In genomic region chr11:17643506-17644405, GRCh38 we compare ENCODE assay signal across 13 cellular contexts.
"Had no signal": no experiment of that assay in that cellular context is flagged by ENCODE, and none has a peak within 500 bp of the region (broad histone marks: within the 10 kb centered on the region; RNA-seq: fewer than 3 reads in every experiment).

No MANE protein-coding gene starts in this region.

- H3K27ac ChIP-seq: tibial nerve, vagina had no signal

- H3K27ac Mint-ChIP-seq: activated CD4-positive, alpha-beta memory T cell treated with anti-CD3 and anti-CD28 coated beads for 36 hours; activated naive CD8-positive, alpha-beta T cell; dendritic cell treated with granulocyte-macrophage colony-stimulating factor and Interleukin-4, amounts not matched to agents 40 ng/mL and 50 ng/mL, for 4 days; natural killer cell had no signal

- H3K4me1 ChIP-seq: tibial nerve, vagina had no signal

- H3K9me3 Mint-ChIP-seq: dendritic cell treated with granulocyte-macrophage colony-stimulating factor and Interleukin-4, amounts not matched to agents 40 ng/mL and 50 ng/mL, for 4 days; natural killer cell had no signal

- H3K4me3 ChIP-seq: tibial nerve, vagina had no signal

- H3K4me3 Mint-ChIP-seq: activated CD4-positive, alpha-beta memory T cell treated with anti-CD3 and anti-CD28 coated beads for 36 hours; activated naive CD8-positive, alpha-beta T cell; dendritic cell treated with granulocyte-macrophage colony-stimulating factor and Interleukin-4, amounts not matched to agents 40 ng/mL and 50 ng/mL, for 4 days; natural killer cell had no signal

- H3K27me3 ChIP-seq: tibial nerve, vagina had no signal

- H3K36me3 Mint-ChIP-seq: activated CD4-positive, alpha-beta memory T cell treated with anti-CD3 and anti-CD28 coated beads for 36 hours; activated naive CD8-positive, alpha-beta T cell; natural killer cell had no signal

- ATAC-seq: left cardiac atrium, natural killer cell had no signal

- DNase-seq: activated CD4-positive, alpha-beta memory T cell treated with anti-CD3 and anti-CD28 coated beads for 36 hours; activated T-cell treated with anti-CD3 and anti-CD28 coated beads for 4 hours; effector memory CD4-positive, alpha-beta T cell; foreskin fibroblast; left cardiac atrium; mesenchymal stem cell; natural killer cell; retina; stimulated activated naive CD4-positive, alpha-beta T cell treated with Interleukin-2 at 50 U/mL for 16 hours had no signal

- H3K36me3 ChIP-seq: tibial nerve, vagina had no signal

- H3K9me3 ChIP-seq: vagina had no signal
